Comparison of ENCODE assay signal across 8 cellular contexts in the genomic region with DNA sequence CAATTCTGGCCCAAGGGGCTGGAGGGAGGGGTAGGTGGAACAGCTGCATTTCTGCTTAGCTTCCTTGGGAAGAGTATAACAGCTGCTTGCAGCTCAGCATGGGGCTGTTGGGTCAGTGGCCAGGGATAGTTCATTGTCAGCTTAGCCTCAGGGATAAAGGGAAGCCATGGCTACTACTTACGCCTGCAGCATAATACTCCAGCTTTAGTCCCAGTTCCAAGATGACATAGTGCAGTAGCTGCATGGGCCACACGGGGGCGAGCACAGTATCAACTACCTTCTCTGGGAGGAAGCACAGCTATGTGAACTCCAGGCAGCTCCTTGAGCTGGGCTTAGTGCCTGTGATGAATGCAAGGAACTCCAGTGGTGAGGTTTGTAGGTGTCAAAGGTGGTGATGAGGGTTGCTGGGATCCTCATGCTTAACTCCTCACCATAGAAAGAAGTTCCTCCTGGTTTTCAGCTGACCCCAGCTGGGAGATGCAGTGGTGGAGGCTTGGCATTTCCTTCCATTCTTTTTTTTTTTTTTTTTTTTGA. TPM values are rescaled to one million over a fixed set of nuclear protein-coding genes. Genes with fewer than 3 reads are reported as not detected.
DNase-seq lines count a peak whose midpoint lies in the region; ATAC-seq and TF ChIP-seq lines count a peak whose summit lies in the region.

No MANE protein-coding gene starts in this region.

- DNase-seq in AG04450 (ENCODE audit: low read depth, low spot score) = peak; percentile 38
- DNase-seq in NCI-H2171 (lab: John Stamatoyannopoulos, UW) = peak; percentile 32
- peak; percentile 42 for DNase-seq in activated CD4-positive, alpha-beta T cell treated with anti-CD3 and anti-CD28 coated beads for 1 hour
- peak; percentile 92 for DNase-seq in choroid plexus epithelial cell (ENCODE audit: low read depth)
- peak; percentile 52 to 66 (median 53) for DNase-seq in stimulated activated CD4-positive, alpha-beta T cell treated with anti-CD3 and anti-CD28 coated beads, TNF-alpha, amount 100 ng/mL, for 48 hours (ENCODE audit: low read depth in 3 of 3)

- H3K9me3 ChIP-seq in AG04450 (ENCODE audit: control insufficient read depth, insufficient read depth, low read length) = peaks cover 5% of the 10 kb centered on the region; the same call in 1 of the 2 replicates
- peaks cover 0 to 7% (median 0%) of the 10 kb centered on the region in 4 donors for H3K9me3 ChIP-seq in liver (ENCODE audit: control insufficient read depth in 4 of 4, low read length in 3 of 4)

- H3K4me1 ChIP-seq in liver (ENCODE audit: control insufficient read depth in 4 of 4, insufficient read depth in 4 of 4, low read length in 3 of 4) = peaks cover 0 to under 1% (median 0%) of the 10 kb centered on the region in 4 donors

- 16% methylated on average over 3 of the region's 3 CpGs for WGBS in liver

- TF ChIP-seq CTCF in AG04450 (IDR thresholded peaks at IDR 0.05; ENCODE audit: low read depth, low read length) (peak; percentile 88), choroid plexus epithelial cell (conservative IDR thresholded peaks at IDR 0.05; ENCODE audit: low read depth, low read length) (peak; percentile 96), liver (IDR thresholded peaks at IDR 0.05; ENCODE audit: low read depth, low read length, missing input control) (peak; percentile 87)

- ATAC-seq in GM18505 (IDR thresholded peaks at IDR 0.05; ENCODE audit: unreplicated experiment) (peak; percentile 96), HG02884 (IDR thresholded peaks at IDR 0.05; ENCODE audit: unreplicated experiment) (peak; percentile 99)

- H3K27ac ChIP-seq in AG04450 (ENCODE audit: low read depth, low read length) (no peak overlapping the region), liver (ENCODE audit: low read depth in 1 of 2, low read length in 2 of 2) (no peak overlapping the region)

- POLR2A ChIA-PET in AG04450 (lab: Yijun Ruan, JAX) = interaction anchor here (1.1 to 3.0 kb wide), 4 partner anchors 13 to 39 kb away, joined by 4 to 25 read pairs (median 12); partner anchors contain the start of gene RHOB

- no peaks in the 10 kb centered on the region for H3K36me3 ChIP-seq in liver (ENCODE audit: control insufficient read depth in 4 of 4, insufficient read depth in 3 of 4, low read depth in 1 of 4, low read length in 3 of 4)

- CTCF ChIA-PET in AG04450 (lab: Charles Lee) = interaction anchor here (0.5 to 6.0 kb wide), 45 partner anchors 8 to 456 kb away, joined by 3 to 118 read pairs (median 5); partner anchors contain the start of genes HS1BP3 and RHOB

- H3K27me3 ChIP-seq in AG04450 (ENCODE audit: control insufficient read depth, insufficient read depth, low read length) = no peaks in the 10 kb centered on the region
- H3K27me3 ChIP-seq in liver (ENCODE audit: control insufficient read depth in 4 of 4, insufficient read depth in 4 of 4, low read length in 3 of 4) = no peaks in the 10 kb centered on the region

- peak; percentile 87 to 95 for TF ChIP-seq RAD21 in liver (IDR thresholded peaks at IDR 0.05)

- H3K4me3 ChIP-seq in AG04450 (ENCODE audit: low read depth, low read length) = no peak overlapping the region
- no peak overlapping the region for H3K4me3 ChIP-seq in choroid plexus epithelial cell (ENCODE audit: low read depth, low read length)
- H3K4me3 ChIP-seq in liver (ENCODE audit: low read depth in 1 of 3, low read length in 3 of 3) = no peak overlapping the region

- no peak for TF ChIP-seq POLR2A in GM18505 (IDR thresholded peaks at IDR 0.05; ENCODE audit: borderline replicate concordance, extremely low read depth, insufficient read depth, insufficient read length)

- no peak overlapping the region for H3K9ac ChIP-seq in liver (ENCODE audit: low read depth in 1 of 2, low read length in 2 of 2)

TF ChIP-seq in liver, 16 proteins besides CTCF, POLR2A, EP300 and RAD21:
- no peak for TF ChIP-seq JUND (IDR thresholded peaks at IDR 0.05)
- TF ChIP-seq ZBTB33 (IDR thresholded peaks at IDR 0.05) = no peak
- peak; percentile 19 for TF ChIP-seq YY1 (IDR thresholded peaks at IDR 0.05)
- peak; percentile 23 for TF ChIP-seq SP1 (IDR thresholded peaks at IDR 0.05)
- peak; percentile 30 to 52 for TF ChIP-seq RXRA (IDR thresholded peaks at IDR 0.05)
- peak; percentile 73 for TF ChIP-seq FOXA2 (IDR thresholded peaks at IDR 0.05)
- peak in 1 of 2 donors; percentile 35 for TF ChIP-seq HNF4A (conservative IDR thresholded peaks at IDR 0.05)

RNA-seq across cellular contexts. Expression of gene RHOB, which starts 35.4 kb away (rescaled TPM):
- 45.5 and 47.7 TPM in 2 replicates for polyA plus RNA-seq in AG04450 (2011; rRNA removed)
- polyA minus RNA-seq in AG04450 (2011; rRNA and poly(A)+ RNA removed) = 21.0 and 22.5 TPM in 2 replicates
- 100 to 1,000 TPM in 1 of 2 donors, 10 to 100 TPM in 1; 82.6 to 634 TPM for total RNA-seq in liver
- polyA plus RNA-seq in liver = 100 to 1,000 TPM; 114 to 207 TPM

Comparison
In these comparisons a context has a peak if more than half of its experiments do, and no peak if none do; other contexts are left out.
1. DNase-seq: peak in every context shown above with its lines; median percentile 92 in choroid plexus epithelial cell; 53 in stimulated activated CD4-positive, alpha-beta T cell treated with anti-CD3 and anti-CD28 coated beads, TNF-alpha, amount 100 ng/mL, for 48 hours; 42 in activated CD4-positive, alpha-beta T cell treated with anti-CD3 and anti-CD28 coated beads for 1 hour; 38 in AG04450; 32 in NCI-H2171.